ENCODE assay signal across 8 cellular contexts in genomic region chr6:148464319-148465010, GRCh38.
DNase-seq lines count a peak whose midpoint lies in the region; ATAC-seq and TF ChIP-seq lines count a peak whose summit lies in the region.

No MANE protein-coding gene starts in this region.

- POLR2A ChIA-PET in IMR-90 (lab: Charles Lee; ENCODE audit: unreplicated experiment) (interaction anchor here (0.9 kb wide), 1 partner anchor 284 kb away, joined by 3 read pairs; no protein-coding TSS in a partner anchor), Panc1 (lab: Charles Lee) (no interaction called here)

- H3K9me1 ChIP-seq in IMR-90 (ENCODE audit: insufficient read depth, low read length): peaks cover 16% of the 10 kb centered on the region

- peak overlapping the region; percentile 78 for H2BK20ac ChIP-seq in IMR-90 (ENCODE audit: low read depth, low read length)

- CTCF ChIA-PET in IMR-90 (lab: Yijun Ruan, JAX) (interaction anchor here (0.7 to 1.8 kb wide), 5 partner anchors 19 to 217 kb away, joined by 3 read pairs; no protein-coding TSS in a partner anchor), Panc1 (lab: Charles Lee) (interaction anchor here (0.5 to 1.4 kb wide), 4 partner anchors 120 to 793 kb away, joined by 4 to 5 read pairs (median 4); no protein-coding TSS in a partner anchor)

- H3K4me1 ChIP-seq in IMR-90 (ENCODE audit: control insufficient read depth, insufficient read depth, low read length): peaks cover 19% of the 10 kb centered on the region
- no peaks in the 10 kb centered on the region for H3K4me1 ChIP-seq in Panc1 (ENCODE audit: control insufficient read depth, insufficient read depth, low read length)

- no peak for TF ChIP-seq POLR2A in IMR-90 (IDR thresholded peaks at IDR 0.05; ENCODE audit: low read depth, low read length)

- peak overlapping the region; percentile 49 for H3K4ac ChIP-seq in IMR-90 (ENCODE audit: low read depth, low read length)

- H2BK5ac ChIP-seq in IMR-90 (ENCODE audit: low read depth, low read length, poor library complexity, severe bottlenecking): peak overlapping the region; percentile 53

- TF ChIP-seq RAD21 in IMR-90 (IDR thresholded peaks at IDR 0.05; ENCODE audit: low read length): peak; percentile 91

- H2BK120ac ChIP-seq in IMR-90 (ENCODE audit: low read depth, low read length): peak overlapping the region; percentile 80

- H3K79me1 ChIP-seq in IMR-90 (ENCODE audit: low read depth in 1 of 2, low read length in 2 of 2): peaks cover 12 to 47% of the 10 kb centered on the region in 2 experiments

- H3K9ac ChIP-seq in IMR-90 (ENCODE audit: low read depth, low read length): no peak overlapping the region

- peak overlapping the region; percentile 17; the same call in 1 of the 2 replicates for H3K56ac ChIP-seq in IMR-90 (ENCODE audit: extremely low read depth, insufficient read depth, low read length)

- dilution Hi-C loops in IMR-90 (cut with HindIII; ENCODE audit: low sequenced_read_pairs, unreplicated experiment): no loop called here

- no peaks in the 10 kb centered on the region for H4K20me1 ChIP-seq in IMR-90 (ENCODE audit: insufficient read depth, low read length)

- H3K4me3 ChIP-seq in IMR-90 (ENCODE audit: insufficient read depth, low read depth, low read length): no peak overlapping the region
- no peak overlapping the region for H3K4me3 ChIP-seq in Panc1 (ENCODE audit: low read depth in 2 of 2, low read length in 2 of 2)

- peak overlapping the region in 1 of 2 experiments; percentile 37; a peak in 2 of 4 replicates for H4K8ac ChIP-seq in IMR-90 (ENCODE audit: low read depth in 2 of 2, low read length in 2 of 2)

- peak overlapping the region; percentile 29; the same call in 1 of the 2 replicates for H4K5ac ChIP-seq in IMR-90 (ENCODE audit: low read depth, low read length)

- no peak overlapping the region for H3K23ac ChIP-seq in IMR-90 (ENCODE audit: low read depth, low read length)

- H3K14ac ChIP-seq in IMR-90 (replicated peaks; ENCODE audit: low read depth, low read length): peak overlapping the region; percentile 12; the same call in 1 of the 2 replicates

- intact Hi-C loops in IMR-90 (cut with micrococcal nuclease): loop anchor here (1.0 to 5.0 kb wide), 6 partner anchors 57 to 1073 kb away; partner anchors contain the start of gene SAMD5
- intact Hi-C loops in Panc1 (cut with micrococcal nuclease; ENCODE audit: unreplicated experiment): loop anchor here (1.0 to 10.0 kb wide), 3 partner anchors 210 to 960 kb away; partner anchors contain the start of gene SAMD5
- intact Hi-C loops in posterior cingulate gyrus (cut with DNase I): loop anchor here (1.0 to 10.0 kb wide), 5 partner anchors 64 to 960 kb away; partner anchors contain the start of genes SAMD5 and SASH1

- peak; percentile 65 for DNase-seq in DMS53 (lab: John Stamatoyannopoulos, UW)
- peak; percentile 79 for DNase-seq in IMR-90
- DNase-seq in Panc1 (ENCODE audit: low read depth, low spot score): peak; percentile 48
- DNase-seq in activated naive CD4-positive, alpha-beta T cell treated with Interleukin-2 at 50 U/mL for 16 hours: peak; percentile 62
- peak; percentile 80 for DNase-seq in glomerular visceral epithelial cell (ENCODE audit: extremely low spot score)
- DNase-seq in posterior cingulate gyrus: peak in 8 of 10 donors; percentile 43 to 88 (median 77)
- no peak for DNase-seq in GF-D8 (lab: John Stamatoyannopoulos, UW)

- H2BK15ac ChIP-seq in IMR-90 (ENCODE audit: low read depth, low read length): peak overlapping the region; percentile 35; the same call in 2 of the 3 replicates

- peak; percentile 89 for ATAC-seq in GM21447 (IDR thresholded peaks at IDR 0.05; ENCODE audit: unreplicated experiment)
- ATAC-seq in IMR-90 (ENCODE audit: low read depth): peak; percentile 59
- peak; percentile 80 for ATAC-seq in Panc1

- H3K18ac ChIP-seq in IMR-90 (ENCODE audit: low read depth, low read length): peak overlapping the region; percentile 32

- in situ Hi-C loops in IMR-90 (cut with MboI; ENCODE audit: low sequenced_read_pairs): loop anchor here (10.0 kb wide), 1 partner anchor 960 kb away; the partner anchor contains the start of gene SAMD5
- in situ Hi-C loops in Panc1 (cut with HindIII; ENCODE audit: low pct_unique_long_range_greater_than_20kb, low sequenced_read_pairs): no loop called here

- H2AFZ ChIP-seq in IMR-90 (replicated peaks; ENCODE audit: low read length, poor library complexity): no peak overlapping the region

- H3K27me3 ChIP-seq in IMR-90 (ENCODE audit: control insufficient read depth, insufficient read depth, low read length) (no peaks in the 10 kb centered on the region), Panc1 (ENCODE audit: control insufficient read depth, insufficient read depth, low read length) (no peaks in the 10 kb centered on the region)

- peak overlapping the region; percentile 5; the same call in 1 of the 2 replicates for H3K27ac ChIP-seq in IMR-90 (ENCODE audit: insufficient read depth, low read length)
- H3K27ac ChIP-seq in Panc1 (ENCODE audit: low read length): no peak overlapping the region

- TF ChIP-seq CTCF in IMR-90 (conservative IDR thresholded peaks at IDR 0.05; ENCODE audit: low read depth, low read length): peak; percentile 98
- peak; percentile 86 for TF ChIP-seq CTCF in Panc1 (IDR thresholded peaks at IDR 0.05)

- H3K36me3 ChIP-seq in IMR-90 (ENCODE audit: control insufficient read depth, insufficient read depth, low read length): no peaks in the 10 kb centered on the region
- H3K36me3 ChIP-seq in Panc1 (ENCODE audit: control insufficient read depth, insufficient read depth, low read length): no peaks in the 10 kb centered on the region

- no peak overlapping the region for H2AK9ac ChIP-seq in IMR-90 (replicated peaks; ENCODE audit: low read depth, low read length, poor library complexity)

- no CpG with 5 or more reads among the region's 5 CpGs for WGBS in IMR-90 (ENCODE audit: extremely low coverage in 2 of 2, insufficient read length in 1 of 2), 2 experiments

- H3K9me3 ChIP-seq in IMR-90 (ENCODE audit: control insufficient read depth, insufficient read depth, low read length) (no peaks in the 10 kb centered on the region), Panc1 (ENCODE audit: control insufficient read depth, insufficient read depth, low read depth, low read length) (no peaks in the 10 kb centered on the region)

- BruUV-seq in IMR-90 (replicated peaks; lab: Mats Ljungman, UMichigan): no TSS peak
- BruUV-seq in Panc1 (replicated peaks; lab: Mats Ljungman, UMichigan): no TSS peak

- H4K91ac ChIP-seq in IMR-90 (ENCODE audit: insufficient read depth, low read depth, low read length): peak overlapping the region; percentile 45; the same call in 1 of the 2 replicates

- H2AK5ac ChIP-seq in IMR-90 (ENCODE audit: low read depth, low read length): 0 out of 2 replicates have a peak overlapping the region, but pooled peaks have one; percentile 54

- no peak overlapping the region; the same call in 1 of the 2 replicates for H3K4me2 ChIP-seq in IMR-90 (ENCODE audit: low read depth, low read length)

TF ChIP-seq in IMR-90, 13 proteins besides CTCF, POLR2A, EP300 and RAD21:
- TF ChIP-seq MAZ (IDR thresholded peaks at IDR 0.05; ENCODE audit: borderline replicate concordance, low read depth, low read length) (no peak), CEBPB (IDR thresholded peaks at IDR 0.05; ENCODE audit: low read depth, low read length) (peak; percentile 39; the same call in 1 of the 2 replicates), SMC3 (IDR thresholded peaks at IDR 0.05; ENCODE audit: low read depth, low read length) (peak; percentile 90)
